20 cellular contexts compared by ENCODE assay signal in genomic region chr6:142679907-142680306, GRCh38.
"Had no signal": no experiment of that assay in that cellular context is flagged by ENCODE, and none has a peak within 500 bp of the region (broad histone marks: within the 10 kb centered on the region; RNA-seq: fewer than 3 reads in every experiment).

No MANE protein-coding gene starts in this region.

- H3K27ac ChIP-seq: cardiac muscle cell, colonic mucosa, epithelial cell of prostate, parathyroid adenoma, psoas muscle, uterus had no signal

- H3K4me3 Mint-ChIP-seq: activated CD4-positive, alpha-beta T cell treated with anti-CD3 and anti-CD28 coated beads for 36 hours; activated CD8-positive, alpha-beta memory T cell treated with anti-CD3 and anti-CD28 coated beads, Interleukin-2, amount 10 ng/mL, durations not matched to agents 7 days and 5 days; activated CD8-positive, alpha-beta T cell treated with anti-CD3 and anti-CD28 coated beads, Interleukin-2, amount 10 ng/mL, durations not matched to agents 7 days and 5 days; brain; neural crest cell; stimulated activated naive B cell treated with anti-CD40 and anti-IgM and Interleukin-4, amounts not matched to agents 10 μg/mL and 1 μg/mL and 100 μg/mL, for 72 hours; type B pancreatic cell had no signal

- H3K36me3 Mint-ChIP-seq: activated CD8-positive, alpha-beta memory T cell treated with anti-CD3 and anti-CD28 coated beads, Interleukin-2, amount 10 ng/mL, durations not matched to agents 7 days and 5 days; brain; naive B cell; stimulated activated naive B cell treated with anti-CD40 and anti-IgM and Interleukin-4, amounts not matched to agents 10 μg/mL and 1 μg/mL and 100 μg/mL, for 72 hours; type B pancreatic cell had no signal

- H3K4me1 ChIP-seq: colonic mucosa, parathyroid adenoma, psoas muscle, uterus had no signal

- H3K27me3 Mint-ChIP-seq: activated CD4-positive, alpha-beta T cell treated with anti-CD3 and anti-CD28 coated beads for 36 hours had no signal

- ATAC-seq: left ventricle myocardium superior; psoas muscle; stimulated activated naive B cell treated with anti-CD40 and anti-IgM and Interleukin-4, amounts not matched to agents 10 μg/mL and 1 μg/mL and 100 μg/mL, for 72 hours had no signal

- H3K27ac Mint-ChIP-seq: activated CD4-positive, alpha-beta T cell treated with anti-CD3 and anti-CD28 coated beads for 36 hours; activated CD8-positive, alpha-beta memory T cell treated with anti-CD3 and anti-CD28 coated beads, Interleukin-2, amount 10 ng/mL, durations not matched to agents 7 days and 5 days; activated CD8-positive, alpha-beta T cell treated with anti-CD3 and anti-CD28 coated beads, Interleukin-2, amount 10 ng/mL, durations not matched to agents 7 days and 5 days; stimulated activated naive B cell treated with anti-CD40 and anti-IgM and Interleukin-4, amounts not matched to agents 10 μg/mL and 1 μg/mL and 100 μg/mL, for 72 hours; type B pancreatic cell had no signal

- DNase-seq: activated CD4-positive, CD25-positive, alpha-beta regulatory T cell; cerebellar nuclear complex; colonic mucosa; effector CD8-positive, alpha-beta T cell; left ventricle myocardium superior; naive B cell; nucleus accumbens; stimulated activated naive B cell treated with anti-CD40 and anti-IgM and Interleukin-4, amounts not matched to agents 10 μg/mL and 1 μg/mL and 100 μg/mL, for 72 hours; uterus had no signal

- H3K9me3 ChIP-seq: colonic mucosa, psoas muscle, uterus had no signal

- H3K27me3 ChIP-seq: cardiac muscle cell, colonic mucosa, uterus had no signal

- H3K4me3 ChIP-seq: cardiac muscle cell, colonic mucosa, psoas muscle, smooth muscle cell, uterus had no signal

- H3K9me3 Mint-ChIP-seq: brain; naive B cell; neural crest cell; stimulated activated naive B cell treated with anti-CD40 and anti-IgM and Interleukin-4, amounts not matched to agents 10 μg/mL and 1 μg/mL and 100 μg/mL, for 72 hours; type B pancreatic cell had no signal

- H3K36me3 ChIP-seq: cardiac muscle cell, colonic mucosa, uterus had no signal

- H3K4me1 Mint-ChIP-seq: brain, neural crest cell had no signal
